In genomic region chr5:162473051-162473714, GRCh38 we compare ENCODE assay signal across 31 cellular contexts.
"Had no signal": no experiment of that assay in that cellular context is flagged by ENCODE, and none has a peak within 500 bp of the region (broad histone marks: within the 10 kb centered on the region; RNA-seq: fewer than 3 reads in every experiment).

No MANE protein-coding gene starts in this region.

- H3K27ac Mint-ChIP-seq: activated CD4-positive, alpha-beta T cell treated with anti-CD3 and anti-CD28 coated beads, Interleukin-2, amount 10 ng/mL, durations not matched to agents 24 days and 14 days; activated CD8-positive, alpha-beta T cell treated with anti-CD3 and anti-CD28 coated beads for 36 hours; activated naive CD8-positive, alpha-beta T cell treated with anti-CD3 and anti-CD28 coated beads for 36 hours; activated T-cell treated with anti-CD3 and anti-CD28 coated beads, Interleukin-2, amount 50 U/mL, for 72 hours; activated T-helper 17 cell treated with anti-CD3 and anti-CD28 coated beads, Interleukin-2, amount 50 U/mL, for 72 hours had no signal

- H3K4me1 Mint-ChIP-seq: activated CD4-positive, alpha-beta T cell treated with anti-CD3 and anti-CD28 coated beads, Interleukin-2, amount 10 ng/mL, durations not matched to agents 24 days and 14 days; activated naive CD8-positive, alpha-beta T cell treated with anti-CD3 and anti-CD28 coated beads for 36 hours; activated T-helper 17 cell treated with anti-CD3 and anti-CD28 coated beads, Interleukin-2, amount 50 U/mL, for 72 hours had no signal

- H3K27me3 ChIP-seq: ascending aorta, Peyer's patch had no signal

- H3K4me3 ChIP-seq: ascending aorta, Peyer's patch had no signal

- H3K27ac ChIP-seq: Peyer's patch had no signal

- DNase-seq: activated CD4-positive, alpha-beta T cell treated with anti-CD3 and anti-CD28 coated beads, Interleukin-2, amount 10 ng/mL, durations not matched to agents 24 days and 14 days; activated CD4-positive, alpha-beta T cell treated with anti-CD3 and anti-CD28 coated beads, Interleukin-2, amount 50 U/mL, for 4 hours; activated CD8-positive, alpha-beta T cell treated with anti-CD3 and anti-CD28 coated beads for 36 hours; activated effector memory CD4-positive, alpha-beta T cell treated with anti-CD3 and anti-CD28 coated beads, Interleukin-2, amount 50 U/mL, for 16 hours; activated naive CD4-positive, alpha-beta T cell; activated naive CD4-positive, alpha-beta T cell treated with anti-CD3 and anti-CD28 coated beads, Interleukin-2, amount 50 U/mL, for 16 hours; activated naive CD8-positive, alpha-beta T cell treated with anti-CD3 and anti-CD28 coated beads for 36 hours; activated T-cell treated with anti-CD3 and anti-CD28 coated beads, Interleukin-2, amount 50 U/mL, for 1 hour; activated T-cell treated with anti-CD3 and anti-CD28 coated beads, Interleukin-2, amount 50 U/mL, for 72 hours; amniotic stem cell; NCI-H1092 treated with DMSO at 0.1 percent for 48 hours; NCI-H1417; NCI-H146; NCI-H187; NCI-H2029 treated with DMSO at 0.1 percent for 48 hours; NCI-H2107; NCI-H2171; NCI-H510A; NCI-H526; NCI-H748 treated with DMSO at 0.1 percent for 48 hours; NK-92 treated with Interleukin-12 subunit alpha and Interleukin-12 subunit beta, amount 100 ng/mL, for 24 hours; PC-3; Peyer's patch; RPMI8226; SIG-M5; T-helper 1 cell; T-helper 2 cell; T-helper 9 cell had no signal

- H3K9me3 ChIP-seq: ascending aorta, Peyer's patch had no signal

- ATAC-seq: activated CD8-positive, alpha-beta T cell treated with anti-CD3 and anti-CD28 coated beads for 36 hours; activated T-cell treated with anti-CD3 and anti-CD28 coated beads, Interleukin-2, amount 50 U/mL, for 72 hours; activated T-helper 17 cell treated with anti-CD3 and anti-CD28 coated beads, Interleukin-2, amount 50 U/mL, for 72 hours; PC-3; SK-N-SH treated with all-trans-retinoic acid at 6 μM for 48 hours had no signal

- H3K4me1 ChIP-seq: ascending aorta, Peyer's patch had no signal

- H3K9me3 Mint-ChIP-seq: activated CD4-positive, alpha-beta T cell treated with anti-CD3 and anti-CD28 coated beads, Interleukin-2, amount 10 ng/mL, durations not matched to agents 24 days and 14 days; activated naive CD8-positive, alpha-beta T cell treated with anti-CD3 and anti-CD28 coated beads for 36 hours had no signal

- H3K27me3 Mint-ChIP-seq: activated CD4-positive, alpha-beta T cell treated with anti-CD3 and anti-CD28 coated beads, Interleukin-2, amount 10 ng/mL, durations not matched to agents 24 days and 14 days; activated CD8-positive, alpha-beta T cell treated with anti-CD3 and anti-CD28 coated beads for 36 hours; activated naive CD8-positive, alpha-beta T cell treated with anti-CD3 and anti-CD28 coated beads for 36 hours; activated T-helper 17 cell treated with anti-CD3 and anti-CD28 coated beads, Interleukin-2, amount 50 U/mL, for 72 hours had no signal

- H3K36me3 Mint-ChIP-seq: activated naive CD8-positive, alpha-beta T cell treated with anti-CD3 and anti-CD28 coated beads for 36 hours had no signal

- H3K4me3 Mint-ChIP-seq: activated CD4-positive, alpha-beta T cell treated with anti-CD3 and anti-CD28 coated beads, Interleukin-2, amount 10 ng/mL, durations not matched to agents 24 days and 14 days; activated CD8-positive, alpha-beta T cell treated with anti-CD3 and anti-CD28 coated beads for 36 hours; activated naive CD8-positive, alpha-beta T cell treated with anti-CD3 and anti-CD28 coated beads for 36 hours; activated T-cell treated with anti-CD3 and anti-CD28 coated beads, Interleukin-2, amount 50 U/mL, for 72 hours; activated T-helper 17 cell treated with anti-CD3 and anti-CD28 coated beads, Interleukin-2, amount 50 U/mL, for 72 hours had no signal

- H3K36me3 ChIP-seq: ascending aorta, Peyer's patch had no signal
